ENCODE assay signal across 10 cellular contexts in genomic region chr5:125411163-125412050, GRCh38.
DNase-seq lines count a peak whose midpoint lies in the region; ATAC-seq, FAIRE-seq and TF ChIP-seq lines count a peak whose summit lies in the region.
"Had no signal": no experiment of that assay in that cellular context is flagged by ENCODE, and none has a peak within 500 bp of the region (broad histone marks: within the 10 kb centered on the region; RNA-seq: fewer than 3 reads in every experiment).

No MANE protein-coding gene starts in this region.

- ATAC-seq in DND-41 (ENCODE audit: insufficient read depth, low read depth) (no peak), GM21528 (IDR thresholded peaks at IDR 0.05; ENCODE audit: low FRiP score, unreplicated experiment) (peak; percentile 70), body of pancreas (peak; percentile 51)
- no peak for ATAC-seq in CD8-positive, alpha-beta T cell

- H3K27me3 ChIP-seq in DND-41 (ENCODE audit: insufficient read depth, low read length, poor library complexity) (no peaks in the 10 kb centered on the region), body of pancreas (no peaks in the 10 kb centered on the region)
- no peaks in the 10 kb centered on the region for H3K27me3 ChIP-seq in CD8-positive, alpha-beta T cell (ENCODE audit: insufficient read depth, low read length)

- H3K4me3 Mint-ChIP-seq in CD8-positive, alpha-beta T cell = no peak overlapping the region

- peaks cover 4% of the 10 kb centered on the region for H3K9me3 Mint-ChIP-seq in CD8-positive, alpha-beta T cell

- no peaks in the 10 kb centered on the region for H3K79me2 ChIP-seq in DND-41 (ENCODE audit: insufficient read depth, low read length)

- no peaks in the 10 kb centered on the region for H4K20me1 ChIP-seq in DND-41 (ENCODE audit: insufficient read depth, low read length)

- POLR2A ChIA-PET in CD8-positive, alpha-beta T cell (lab: Charles Lee) = no interaction called here

- H3K4me2 ChIP-seq in DND-41 (ENCODE audit: insufficient read depth, low read length) = no peak overlapping the region

- no peaks in the 10 kb centered on the region for H3K27me3 Mint-ChIP-seq in CD8-positive, alpha-beta T cell (ENCODE audit: low read depth)

- intact Hi-C loops in body of pancreas (cut with DNase I) = no loop called here
- intact Hi-C loops in CD8-positive, alpha-beta T cell (cut with DNase I, micrococcal nuclease) = no loop called here

- H3K36me3 ChIP-seq in DND-41 (ENCODE audit: insufficient read depth, low read length) (no peaks in the 10 kb centered on the region), body of pancreas (replicated peaks in 1 of 2; ENCODE audit: insufficient read depth in 1 of 2, low read depth in 2 of 2) (no peaks in the 10 kb centered on the region)
- H3K36me3 ChIP-seq in CD8-positive, alpha-beta T cell (ENCODE audit: insufficient read depth, low read length) = no peaks in the 10 kb centered on the region

- H3K27ac Mint-ChIP-seq in CD8-positive, alpha-beta T cell = no peak overlapping the region
- H3K27ac Mint-ChIP-seq: IgD-negative memory B cell had no signal

- H3K9me3 ChIP-seq in DND-41 (ENCODE audit: insufficient read depth, low read length, severe bottlenecking) (no peaks in the 10 kb centered on the region), body of pancreas (no peaks in the 10 kb centered on the region)
- no peaks in the 10 kb centered on the region for H3K9me3 ChIP-seq in CD8-positive, alpha-beta T cell (ENCODE audit: low read length)
- H3K9me3 ChIP-seq: mucosa of descending colon had no signal

- no peak for TF ChIP-seq CTCF in DND-41 (IDR thresholded peaks at IDR 0.05; ENCODE audit: borderline replicate concordance, extremely low read depth, low read length, poor library complexity, severe bottlenecking)
- TF ChIP-seq CTCF in body of pancreas (IDR thresholded peaks at IDR 0.05) = no peak
- TF ChIP-seq CTCF in CD8-positive, alpha-beta T cell (IDR thresholded peaks at IDR 0.05) = no peak

- no peak for TF ChIP-seq POLR2A in body of pancreas (IDR thresholded peaks at IDR 0.05)

- 37 to 47% methylated on average over 9 of the region's 9 CpGs for WGBS in body of pancreas, 2 donors

- DNase-seq in DND-41 = no peak
- peak; percentile 23 for DNase-seq in HS-5 (ENCODE audit: low read depth)
- peak; percentile 43 to 45 (median 44) for DNase-seq in body of pancreas
- peak; percentile 64 for DNase-seq in left kidney (ENCODE audit: low read depth, low spot score)
- peak; percentile 40 for DNase-seq in urothelium cell line (ENCODE audit: low spot score)
- no peak for DNase-seq in GM19239 (ENCODE audit: insufficient read length, low spot score)
- no peak for DNase-seq in CD8-positive, alpha-beta T cell

- H3K36me3 Mint-ChIP-seq in CD8-positive, alpha-beta T cell = no peaks in the 10 kb centered on the region
- H3K36me3 Mint-ChIP-seq: IgD-negative memory B cell had no signal

- no peaks in the 10 kb centered on the region for H3K4me1 Mint-ChIP-seq in CD8-positive, alpha-beta T cell (ENCODE audit: low read depth)

- CTCF ChIA-PET in CD8-positive, alpha-beta T cell (lab: Charles Lee) = no interaction called here

- no peak overlapping the region for H3K4me3 ChIP-seq in DND-41 (ENCODE audit: low read depth in 1 of 2, low read length in 2 of 2)
- H3K4me3 ChIP-seq in body of pancreas = no peak overlapping the region
- H3K4me3 ChIP-seq in CD8-positive, alpha-beta T cell (ENCODE audit: low read depth, low read length) = no peak overlapping the region
- H3K4me3 ChIP-seq: mucosa of descending colon had no signal

- H3K27ac ChIP-seq in DND-41 (ENCODE audit: low read length) = no peak overlapping the region
- peak overlapping the region in 3 of 4 donors; percentile 58 to 82 (median 65) for H3K27ac ChIP-seq in body of pancreas
- no peak overlapping the region for H3K27ac ChIP-seq in CD8-positive, alpha-beta T cell (ENCODE audit: low read depth, low read length)

- H3K4me1 ChIP-seq in DND-41 (ENCODE audit: insufficient read depth, low read length) (peaks cover 36% of the 10 kb centered on the region), body of pancreas (peaks cover 56% of the 10 kb centered on the region)
- H3K4me1 ChIP-seq in CD8-positive, alpha-beta T cell (ENCODE audit: insufficient read depth, low read length) = no peaks in the 10 kb centered on the region

- H2AFZ ChIP-seq in DND-41 (ENCODE audit: low read depth, low read length) = peak overlapping the region; percentile 53; the same call in 1 of the 2 replicates

- H3K9ac ChIP-seq in DND-41 (ENCODE audit: low read depth, low read length) = no peak overlapping the region

- FAIRE-seq in urothelium cell line (lab: Jason Lieb, UNC) (no peak), GM19239 (lab: Jason Lieb, UNC) (no peak)

Comparison
In these comparisons a context has a peak if more than half of its experiments do, and no peak if none do; other contexts are left out.
1. ATAC-seq: peak in GM21528 (single experiment) and body of pancreas (single experiment); none in DND-41 (single experiment) and CD8-positive, alpha-beta T cell (single experiment).
2. DNase-seq: peak in HS-5 (single experiment), body of pancreas (4 of 4), left kidney (single experiment) and urothelium cell line (single experiment); none in DND-41 (single experiment), GM19239 (single experiment) and CD8-positive, alpha-beta T cell (0 of 7).
3. H3K27ac ChIP-seq: peak in body of pancreas (3 of 4); none in DND-41 (single experiment) and CD8-positive, alpha-beta T cell (single experiment).